In the genomic region with DNA sequence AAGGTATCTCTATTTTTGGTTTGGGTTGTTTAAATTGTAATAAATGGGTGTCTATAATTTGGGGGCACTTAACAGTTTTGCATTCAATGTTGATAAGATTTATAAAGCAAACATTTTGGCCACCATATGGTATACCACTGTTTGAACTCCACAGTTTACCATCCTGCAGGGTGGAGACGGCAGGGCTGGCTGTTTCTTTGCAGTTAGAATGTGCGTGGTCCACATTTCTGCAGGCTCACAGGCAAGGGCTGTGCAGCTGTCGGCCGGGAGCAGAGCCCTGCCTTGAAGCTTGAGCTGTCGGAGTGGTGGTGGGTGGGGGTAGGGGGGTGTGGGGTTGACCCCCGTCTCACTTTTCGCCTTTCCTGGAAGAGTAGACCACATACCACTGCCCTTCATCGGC, we compare ENCODE assay signal across 1 cellular context.
TF ChIP-seq lines count a peak whose summit lies in the region.

No MANE protein-coding gene starts in this region.

TF ChIP-seq in GM23338, 12 proteins besides CTCF, POLR2A, EP300 and RAD21 (continued from another document):
- TF ChIP-seq, protein P1, sequence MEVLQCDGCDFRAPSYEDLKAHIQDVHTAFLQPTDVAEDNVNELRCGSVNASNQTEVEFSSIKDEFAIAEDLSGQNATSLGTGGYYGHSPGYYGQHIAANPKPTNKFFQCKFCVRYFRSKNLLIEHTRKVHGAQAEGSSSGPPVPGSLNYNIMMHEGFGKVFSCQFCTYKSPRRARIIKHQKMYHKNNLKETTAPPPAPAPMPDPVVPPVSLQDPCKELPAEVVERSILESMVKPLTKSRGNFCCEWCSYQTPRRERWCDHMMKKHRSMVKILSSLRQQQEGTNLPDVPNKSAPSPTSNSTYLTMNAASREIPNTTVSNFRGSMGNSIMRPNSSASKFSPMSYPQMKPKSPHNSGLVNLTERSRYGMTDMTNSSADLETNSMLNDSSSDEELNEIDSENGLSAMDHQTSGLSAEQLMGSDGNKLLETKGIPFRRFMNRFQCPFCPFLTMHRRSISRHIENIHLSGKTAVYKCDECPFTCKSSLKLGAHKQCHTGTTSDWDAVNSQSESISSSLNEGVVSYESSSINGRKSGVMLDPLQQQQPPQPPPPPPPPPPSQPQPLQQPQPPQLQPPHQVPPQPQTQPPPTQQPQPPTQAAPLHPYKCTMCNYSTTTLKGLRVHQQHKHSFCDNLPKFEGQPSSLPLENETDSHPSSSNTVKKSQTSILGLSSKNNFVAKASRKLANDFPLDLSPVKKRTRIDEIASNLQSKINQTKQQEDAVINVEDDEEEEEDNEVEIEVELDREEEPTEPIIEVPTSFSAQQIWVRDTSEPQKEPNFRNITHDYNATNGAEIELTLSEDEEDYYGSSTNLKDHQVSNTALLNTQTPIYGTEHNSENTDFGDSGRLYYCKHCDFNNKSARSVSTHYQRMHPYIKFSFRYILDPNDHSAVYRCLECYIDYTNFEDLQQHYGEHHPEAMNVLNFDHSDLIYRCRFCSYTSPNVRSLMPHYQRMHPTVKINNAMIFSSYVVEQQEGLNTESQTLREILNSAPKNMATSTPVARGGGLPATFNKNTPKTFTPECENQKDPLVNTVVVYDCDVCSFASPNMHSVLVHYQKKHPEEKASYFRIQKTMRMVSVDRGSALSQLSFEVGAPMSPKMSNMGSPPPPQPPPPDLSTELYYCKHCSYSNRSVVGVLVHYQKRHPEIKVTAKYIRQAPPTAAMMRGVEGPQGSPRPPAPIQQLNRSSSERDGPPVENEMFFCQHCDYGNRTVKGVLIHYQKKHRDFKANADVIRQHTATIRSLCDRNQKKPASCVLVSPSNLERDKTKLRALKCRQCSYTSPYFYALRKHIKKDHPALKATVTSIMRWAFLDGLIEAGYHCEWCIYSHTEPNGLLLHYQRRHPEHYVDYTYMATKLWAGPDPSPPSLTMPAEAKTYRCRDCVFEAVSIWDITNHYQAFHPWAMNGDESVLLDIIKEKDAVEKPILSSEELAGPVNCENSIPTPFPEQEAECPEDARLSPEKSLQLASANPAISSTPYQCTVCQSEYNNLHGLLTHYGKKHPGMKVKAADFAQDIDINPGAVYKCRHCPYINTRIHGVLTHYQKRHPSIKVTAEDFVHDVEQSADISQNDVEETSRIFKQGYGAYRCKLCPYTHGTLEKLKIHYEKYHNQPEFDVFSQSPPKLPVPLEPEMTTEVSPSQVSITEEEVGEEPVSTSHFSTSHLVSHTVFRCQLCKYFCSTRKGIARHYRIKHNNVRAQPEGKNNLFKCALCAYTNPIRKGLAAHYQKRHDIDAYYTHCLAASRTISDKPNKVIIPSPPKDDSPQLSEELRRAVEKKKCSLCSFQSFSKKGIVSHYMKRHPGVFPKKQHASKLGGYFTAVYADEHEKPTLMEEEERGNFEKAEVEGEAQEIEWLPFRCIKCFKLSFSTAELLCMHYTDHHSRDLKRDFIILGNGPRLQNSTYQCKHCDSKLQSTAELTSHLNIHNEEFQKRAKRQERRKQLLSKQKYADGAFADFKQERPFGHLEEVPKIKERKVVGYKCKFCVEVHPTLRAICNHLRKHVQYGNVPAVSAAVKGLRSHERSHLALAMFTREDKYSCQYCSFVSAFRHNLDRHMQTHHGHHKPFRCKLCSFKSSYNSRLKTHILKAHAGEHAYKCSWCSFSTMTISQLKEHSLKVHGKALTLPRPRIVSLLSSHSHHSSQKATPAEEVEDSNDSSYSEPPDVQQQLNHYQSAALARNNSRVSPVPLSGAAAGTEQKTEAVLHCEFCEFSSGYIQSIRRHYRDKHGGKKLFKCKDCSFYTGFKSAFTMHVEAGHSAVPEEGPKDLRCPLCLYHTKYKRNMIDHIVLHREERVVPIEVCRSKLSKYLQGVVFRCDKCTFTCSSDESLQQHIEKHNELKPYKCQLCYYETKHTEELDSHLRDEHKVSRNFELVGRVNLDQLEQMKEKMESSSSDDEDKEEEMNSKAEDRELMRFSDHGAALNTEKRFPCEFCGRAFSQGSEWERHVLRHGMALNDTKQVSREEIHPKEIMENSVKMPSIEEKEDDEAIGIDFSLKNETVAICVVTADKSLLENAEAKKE (CRISPR knock-in tag; IDR thresholded peaks at IDR 0.05): no peak
- no peak for TF ChIP-seq NANOG (IDR thresholded peaks at IDR 0.05; ENCODE audit: borderline replicate concordance)
- no peak for TF ChIP-seq EZH2phosphoT487 (IDR thresholded peaks at IDR 0.05; ENCODE audit: unreplicated experiment)
- no peak for TF ChIP-seq STAT1 (IDR thresholded peaks at IDR 0.05; ENCODE audit: unreplicated experiment)
- no peak for TF ChIP-seq EZH2 (IDR thresholded peaks at IDR 0.05; ENCODE audit: low read depth, unreplicated experiment)
- no peak for TF ChIP-seq ZNF331 (CRISPR knock-in tag; IDR thresholded peaks at IDR 0.05; ENCODE audit: low read depth)
TF ChIP-seq in GM23338: peak in this region for 0.
